27 cellular contexts compared by ENCODE assay signal in genomic region chr13:41740479-41740878, GRCh38.
"Had no signal": no experiment of that assay in that cellular context is flagged by ENCODE, and none has a peak within 500 bp of the region (broad histone marks: within the 10 kb centered on the region; RNA-seq: fewer than 3 reads in every experiment).

No MANE protein-coding gene starts in this region.

- H3K36me3 ChIP-seq: esophagus muscularis mucosa, neutrophil, pancreas, thyroid gland had no signal

- H3K27me3 ChIP-seq: esophagus muscularis mucosa, neutrophil, pancreas, right lobe of liver, thyroid gland had no signal

- ATAC-seq: mucosa of descending colon; natural killer cell treated with Interleukin-12 subunit alpha and Interleukin-12 subunit beta and Interleukin-15 and Interleukin-18, amount 100 ng/mL, for 72 hours; pancreas; right lobe of liver; stimulated activated naive CD8-positive, alpha-beta T cell treated with anti-CD3 and anti-CD28 coated beads, Interleukin-15, amount 100 ng/mL, for 72 hours had no signal

- H3K4me2 ChIP-seq: smooth muscle cell had no signal

- H3K4me1 ChIP-seq: pancreas, right lobe of liver, thyroid gland had no signal

- H3K36me3 Mint-ChIP-seq: mesothelial cell of epicardium; natural killer cell treated with Interleukin-12 subunit alpha and Interleukin-12 subunit beta and Interleukin-15 and Interleukin-18, amount 100 ng/mL, for 72 hours; type B pancreatic cell had no signal

- H3K27ac Mint-ChIP-seq: memory B cell; mesothelial cell of epicardium; naive B cell; natural killer cell treated with Interleukin-12 subunit alpha and Interleukin-12 subunit beta and Interleukin-15 and Interleukin-18, amount 100 ng/mL, for 72 hours; stimulated activated naive CD8-positive, alpha-beta T cell treated with anti-CD3 and anti-CD28 coated beads, Interleukin-15, amount 100 ng/mL, for 72 hours; type B pancreatic cell had no signal

- H3K4me3 ChIP-seq: coronary artery, esophagus muscularis mucosa, lung, mucosa of descending colon, pancreas, right lobe of liver, smooth muscle cell, thyroid gland had no signal

- H3K27me3 Mint-ChIP-seq: memory B cell; naive B cell; natural killer cell treated with Interleukin-12 subunit alpha and Interleukin-12 subunit beta and Interleukin-15 and Interleukin-18, amount 100 ng/mL, for 72 hours; stimulated activated naive CD8-positive, alpha-beta T cell treated with anti-CD3 and anti-CD28 coated beads, Interleukin-15, amount 100 ng/mL, for 72 hours; type B pancreatic cell had no signal

- H3K4me1 Mint-ChIP-seq: mesothelial cell of epicardium; naive B cell; neural crest cell; stimulated activated naive CD8-positive, alpha-beta T cell treated with anti-CD3 and anti-CD28 coated beads, Interleukin-15, amount 100 ng/mL, for 72 hours had no signal

- H3K9me3 Mint-ChIP-seq: memory B cell; mesothelial cell of epicardium; naive B cell; natural killer cell treated with Interleukin-12 subunit alpha and Interleukin-12 subunit beta and Interleukin-15 and Interleukin-18, amount 100 ng/mL, for 72 hours; neural crest cell; stimulated activated naive CD8-positive, alpha-beta T cell treated with anti-CD3 and anti-CD28 coated beads, Interleukin-15, amount 100 ng/mL, for 72 hours; type B pancreatic cell had no signal

- DNase-seq: dermis blood vessel endothelial cell; effector memory CD4-positive, alpha-beta T cell; mucosa of descending colon; naive B cell; pancreas; retina; right lobe of liver; stimulated activated CD4-positive, alpha-beta T cell treated with anti-CD3 and anti-CD28 coated beads, Interleukin-12 subunit alpha, Interleukin-12 subunit beta, amount 100 ng/mL, for 4 hours; stimulated activated CD4-positive, alpha-beta T cell treated with anti-CD3 and anti-CD28 coated beads, Interleukin-1b, Interleukin-23, amount 100 ng/mL, for 48 hours; stimulated activated CD4-positive, alpha-beta T cell treated with anti-CD3 and anti-CD28 coated beads, Interleukin-4, amount 100 ng/mL, for 1 hour; stimulated activated CD8-positive, alpha-beta memory T cell treated with anti-CD3 and anti-CD28 coated beads, Interleukin-4, amount 100 ng/mL, for 48 hours; stimulated activated naive CD4-positive, alpha-beta T cell; stimulated activated naive CD8-positive, alpha-beta T cell treated with anti-CD3 and anti-CD28 coated beads, Interleukin-15, amount 100 ng/mL, for 72 hours; thyroid gland had no signal

- H3K4me3 Mint-ChIP-seq: memory B cell; mesothelial cell of epicardium; naive B cell; natural killer cell treated with Interleukin-12 subunit alpha and Interleukin-12 subunit beta and Interleukin-15 and Interleukin-18, amount 100 ng/mL, for 72 hours; neural crest cell; stimulated activated naive CD8-positive, alpha-beta T cell treated with anti-CD3 and anti-CD28 coated beads, Interleukin-15, amount 100 ng/mL, for 72 hours; type B pancreatic cell had no signal

- FAIRE-seq: endothelial cell of umbilical vein, frontal cortex, keratinocyte, pancreas had no signal

- H3K9me3 ChIP-seq: esophagus muscularis mucosa, mucosa of descending colon, neutrophil, pancreas, right lobe of liver, thyroid gland had no signal

- H3K27ac ChIP-seq: coronary artery, esophagus muscularis mucosa, neutrophil, pancreas, right lobe of liver, thyroid gland had no signal
